15 cellular contexts compared by ENCODE assay signal in genomic region chr3:36317915-36318314, GRCh38.
DNase-seq lines count a peak whose midpoint lies in the region; ATAC-seq, FAIRE-seq and TF ChIP-seq lines count a peak whose summit lies in the region.
"Had no signal": no experiment of that assay in that cellular context is flagged by ENCODE, and none has a peak within 500 bp of the region (broad histone marks: within the 10 kb centered on the region; RNA-seq: fewer than 3 reads in every experiment).

No MANE protein-coding gene starts in this region.

- no peak overlapping the region for H3K4me3 Mint-ChIP-seq in activated T-cell treated with anti-CD3 and anti-CD28 coated beads, Interleukin-2, amount 50 U/mL, for 4 hours
- H3K4me3 Mint-ChIP-seq: CD8-positive, alpha-beta memory T cell; neural progenitor cell had no signal

- no peak for DNase-seq in vagina (ENCODE audit: extremely low spot score in 2 of 2)
- no peak for DNase-seq in activated CD4-positive, alpha-beta T cell treated with anti-CD3 and anti-CD28 coated beads, Interleukin-2, amount 50 U/mL, for 4 hours
- no peak for DNase-seq in activated T-cell treated with anti-CD3 and anti-CD28 coated beads, Interleukin-2, amount 50 U/mL, for 4 hours
- DNase-seq in D721Med (ENCODE audit: insufficient read length, low spot score) = no peak
- DNase-seq: activated CD8-positive, alpha-beta memory T cell treated with anti-CD3 and anti-CD28 coated beads, Interleukin-2, amount 50 U/mL, for 4 hours; CD8-positive, alpha-beta memory T cell; colonic mucosa; WERI-Rb-1 had no signal

- H3K36me3 Mint-ChIP-seq in activated T-cell treated with anti-CD3 and anti-CD28 coated beads, Interleukin-2, amount 50 U/mL, for 4 hours (ENCODE audit: insufficient read depth) = no peaks in the 10 kb centered on the region
- H3K36me3 Mint-ChIP-seq: CD8-positive, alpha-beta memory T cell; neural progenitor cell had no signal

- no peaks in the 10 kb centered on the region for H3K27me3 ChIP-seq in vagina
- H3K27me3 ChIP-seq: colonic mucosa, neural progenitor cell had no signal

- H3K27ac ChIP-seq in vagina = peak overlapping the region; percentile 36
- H3K27ac ChIP-seq: colonic mucosa, HL-60, neural progenitor cell, SK-N-MC, WERI-Rb-1 had no signal

- intact Hi-C loops in vagina (cut with DNase I) = no loop called here

- no peaks in the 10 kb centered on the region for H3K27me3 Mint-ChIP-seq in activated T-cell treated with anti-CD3 and anti-CD28 coated beads, Interleukin-2, amount 50 U/mL, for 4 hours (ENCODE audit: low read depth)
- H3K27me3 Mint-ChIP-seq: CD8-positive, alpha-beta memory T cell had no signal

- ATAC-seq in GM19025 (IDR thresholded peaks at IDR 0.05; ENCODE audit: low read depth, unreplicated experiment) = peak; percentile 46
- peak; percentile 79 for ATAC-seq in GM21619 (IDR thresholded peaks at IDR 0.05; ENCODE audit: unreplicated experiment)
- ATAC-seq in HG03175 (IDR thresholded peaks at IDR 0.05; ENCODE audit: unreplicated experiment) = peak; percentile 78
- ATAC-seq in activated T-cell treated with anti-CD3 and anti-CD28 coated beads, Interleukin-2, amount 50 U/mL, for 4 hours = no peak

- no peaks in the 10 kb centered on the region for H3K4me1 Mint-ChIP-seq in activated T-cell treated with anti-CD3 and anti-CD28 coated beads, Interleukin-2, amount 50 U/mL, for 4 hours (ENCODE audit: low read depth)
- H3K4me1 Mint-ChIP-seq: CD8-positive, alpha-beta memory T cell had no signal

- TF ChIP-seq CTCF in vagina (IDR thresholded peaks at IDR 0.05) = no peak
- no peak for TF ChIP-seq CTCF in D721Med (IDR thresholded peaks at IDR 0.05; ENCODE audit: insufficient read depth, missing control alignments)

- H3K9me3 ChIP-seq in vagina = no peaks in the 10 kb centered on the region
- H3K9me3 ChIP-seq: colonic mucosa had no signal

- H3K9me3 Mint-ChIP-seq in activated T-cell treated with anti-CD3 and anti-CD28 coated beads, Interleukin-2, amount 50 U/mL, for 4 hours = peaks cover 7% of the 10 kb centered on the region

- no peak for FAIRE-seq in D721Med (lab: Jason Lieb, UNC)
- FAIRE-seq: G401.6 had no signal

- peaks cover 5% of the 10 kb centered on the region for H3K4me1 ChIP-seq in vagina
- H3K4me1 ChIP-seq: colonic mucosa had no signal

- no peak overlapping the region for H3K4me3 ChIP-seq in vagina
- H3K4me3 ChIP-seq: colonic mucosa, neural progenitor cell, SK-N-MC had no signal

- no peak for TF ChIP-seq POLR2A in vagina (IDR thresholded peaks at IDR 0.05)

- no peaks in the 10 kb centered on the region for H3K36me3 ChIP-seq in vagina
- H3K36me3 ChIP-seq: colonic mucosa, neural progenitor cell, WERI-Rb-1 had no signal

Comparison
In these comparisons a context has a peak if more than half of its experiments do, and no peak if none do; other contexts are left out.
1. ATAC-seq: peak in GM19025 (single experiment), GM21619 (single experiment) and HG03175 (single experiment); none in activated T-cell treated with anti-CD3 and anti-CD28 coated beads, Interleukin-2, amount 50 U/mL, for 4 hours (0 of 2).